ENCODE assay signal across 19 cellular contexts in genomic region chr6:112013051-112013450, GRCh38. TPM values are rescaled to one million over a fixed set of nuclear protein-coding genes. Genes with fewer than 3 reads are reported as not detected.
DNase-seq lines count a peak whose midpoint lies in the region; ATAC-seq, FAIRE-seq and TF ChIP-seq lines count a peak whose summit lies in the region.
"Had no signal": no experiment of that assay in that cellular context is flagged by ENCODE, and none has a peak within 500 bp of the region (broad histone marks: within the 10 kb centered on the region; RNA-seq: fewer than 3 reads in every experiment).

No MANE protein-coding gene starts in this region.

- 72 to 77% methylated on average over 3 of the region's 3 CpGs for WGBS in GM23248 (ENCODE audit: low coverage in 1 of 2, low lambda C conversion rate in 2 of 2, missing lambda C conversion rate in 2 of 2), 2 experiments

- H3K9me3 Mint-ChIP-seq in activated naive CD4-positive, alpha-beta T cell treated with anti-CD3 and anti-CD28 coated beads, Interleukin-2, amount 50 U/mL, for 24 hours = no peaks in the 10 kb centered on the region
- no peaks in the 10 kb centered on the region for H3K9me3 Mint-ChIP-seq in activated naive CD4-positive, alpha-beta T cell treated with anti-CD3 and anti-CD28 coated beads for 36 hours
- no peaks in the 10 kb centered on the region for H3K9me3 Mint-ChIP-seq in astrocyte (ENCODE audit: unreplicated experiment)
- H3K9me3 Mint-ChIP-seq: CD8-positive, alpha-beta memory T cell; GM23338; IgD-negative memory B cell had no signal

- CTCF ChIA-PET in activated naive CD4-positive, alpha-beta T cell treated with anti-CD3 and anti-CD28 coated beads for 36 hours (lab: Charles Lee) = interaction anchor here (3.2 to 17.4 kb wide), 2 partner anchors 15 to 29 kb away, joined by 27 to 310 read pairs; no protein-coding TSS in a partner anchor

- H3K27ac ChIP-seq in GM23248 (no peak overlapping the region), astrocyte (ENCODE audit: low read depth, low read length) (no peak overlapping the region)
- H3K27ac ChIP-seq: 22Rv1, BLaER1 had no signal

- TF ChIP-seq CTCF in astrocyte (IDR thresholded peaks at IDR 0.05; ENCODE audit: insufficient read depth, low read depth, low read length) = no peak

- H3K36me3 ChIP-seq in GM23248 (ENCODE audit: low read depth) = no peaks in the 10 kb centered on the region
- no peaks in the 10 kb centered on the region for H3K36me3 ChIP-seq in astrocyte (ENCODE audit: insufficient read depth, low read length)
- H3K36me3 ChIP-seq: BLaER1 had no signal

- peaks cover 44% of the 10 kb centered on the region for H3K4me1 ChIP-seq in GM23248 (ENCODE audit: insufficient read depth)
- H3K4me1 ChIP-seq in astrocyte (ENCODE audit: insufficient read depth, low read length) = peaks cover 10% of the 10 kb centered on the region

- H3K4me2 ChIP-seq in GM23248 (ENCODE audit: unreplicated experiment) = no peak overlapping the region
- no peak overlapping the region for H3K4me2 ChIP-seq in astrocyte (ENCODE audit: low read length)
- H3K4me2 ChIP-seq: BLaER1, GM23338 had no signal

- no peaks in the 10 kb centered on the region for H3K9me3 ChIP-seq in GM23248 (ENCODE audit: low read depth)
- H3K9me3 ChIP-seq in astrocyte (ENCODE audit: insufficient read depth, low read depth, low read length) = no peaks in the 10 kb centered on the region
- H3K9me3 ChIP-seq: BLaER1 had no signal

- FAIRE-seq in astrocyte (lab: Jason Lieb, UNC) = peak; percentile 26
- FAIRE-seq: GM18507 had no signal

- H3K27me3 Mint-ChIP-seq in activated naive CD4-positive, alpha-beta T cell treated with anti-CD3 and anti-CD28 coated beads, Interleukin-2, amount 50 U/mL, for 24 hours = no peaks in the 10 kb centered on the region
- no peaks in the 10 kb centered on the region for H3K27me3 Mint-ChIP-seq in activated naive CD4-positive, alpha-beta T cell treated with anti-CD3 and anti-CD28 coated beads for 36 hours (ENCODE audit: low read depth)
- H3K27me3 Mint-ChIP-seq in astrocyte (ENCODE audit: low read depth, unreplicated experiment) = no peaks in the 10 kb centered on the region
- H3K27me3 Mint-ChIP-seq: IgD-negative memory B cell had no signal

- ATAC-seq in GM19035 (IDR thresholded peaks at IDR 0.05; ENCODE audit: unreplicated experiment) = no peak
- ATAC-seq: GM23338 had no signal

- peaks cover 13% of the 10 kb centered on the region for H3F3A ChIP-seq in GM23248 (ENCODE audit: insufficient read depth)

- in situ Hi-C loops in GM23248 (cut with MboI) = no loop called here

- intact Hi-C loops in activated naive CD4-positive, alpha-beta T cell treated with anti-CD3 and anti-CD28 coated beads for 36 hours (cut with micrococcal nuclease) = no loop called here

- no peak overlapping the region for H3K4me3 Mint-ChIP-seq in activated naive CD4-positive, alpha-beta T cell treated with anti-CD3 and anti-CD28 coated beads, Interleukin-2, amount 50 U/mL, for 24 hours
- no peak overlapping the region for H3K4me3 Mint-ChIP-seq in activated naive CD4-positive, alpha-beta T cell treated with anti-CD3 and anti-CD28 coated beads for 36 hours
- H3K4me3 Mint-ChIP-seq in astrocyte (ENCODE audit: unreplicated experiment) = no peak overlapping the region
- H3K4me3 Mint-ChIP-seq: CD8-positive, alpha-beta memory T cell; GM23338; IgD-negative memory B cell had no signal

- H3K27me3 ChIP-seq in GM23248 (replicated peaks; ENCODE audit: insufficient read depth) = no peaks in the 10 kb centered on the region
- no peaks in the 10 kb centered on the region for H3K27me3 ChIP-seq in astrocyte (ENCODE audit: insufficient read depth, low read length)
- H3K27me3 ChIP-seq: BLaER1 had no signal

- H3K4me1 Mint-ChIP-seq in activated naive CD4-positive, alpha-beta T cell treated with anti-CD3 and anti-CD28 coated beads, Interleukin-2, amount 50 U/mL, for 24 hours = peaks cover 65% of the 10 kb centered on the region
- peaks cover 65% of the 10 kb centered on the region for H3K4me1 Mint-ChIP-seq in activated naive CD4-positive, alpha-beta T cell treated with anti-CD3 and anti-CD28 coated beads for 36 hours (ENCODE audit: low read depth)
- peaks cover 8% of the 10 kb centered on the region for H3K4me1 Mint-ChIP-seq in astrocyte (ENCODE audit: low read depth, unreplicated experiment)
- H3K4me1 Mint-ChIP-seq: IgD-negative memory B cell had no signal

- no peaks in the 10 kb centered on the region for H3K79me2 ChIP-seq in GM23248 (ENCODE audit: insufficient read depth)
- H3K79me2 ChIP-seq in astrocyte (ENCODE audit: insufficient read depth, low read length) = no peaks in the 10 kb centered on the region

- H2AFZ ChIP-seq in GM23248 = no peak overlapping the region
- H2AFZ ChIP-seq in astrocyte (ENCODE audit: low read depth, low read length) = no peak overlapping the region

- no peaks in the 10 kb centered on the region for H3K9me2 ChIP-seq in GM23248 (ENCODE audit: insufficient read depth)

- no peak for DNase-seq in activated naive CD4-positive, alpha-beta T cell treated with anti-CD3 and anti-CD28 coated beads for 36 hours
- DNase-seq in GM23248 (peak; percentile 33), astrocyte (ENCODE audit: low read depth) (peak; percentile 31), AML-193 (lab: John Stamatoyannopoulos, UW) (no peak), SIG-M5 treated with dmso at 0.1 percent for 504 hours (lab: John Stamatoyannopoulos, UW; ENCODE audit: unreplicated experiment) (no peak)
- DNase-seq: CD8-positive, alpha-beta memory T cell; GF-D8; H7; KG1 had no signal

- H3K4me3 ChIP-seq in GM23248 = no peak overlapping the region
- H3K4me3 ChIP-seq in astrocyte (ENCODE audit: insufficient read depth, low read depth, low read length) = no peak overlapping the region
- H3K4me3 ChIP-seq: BLaER1, GM23338 had no signal

- no peak overlapping the region for H3K9ac ChIP-seq in GM23248
- no peak overlapping the region for H3K9ac ChIP-seq in astrocyte (ENCODE audit: low read length)
- H3K9ac ChIP-seq: BLaER1 had no signal

- H3K27ac Mint-ChIP-seq in activated naive CD4-positive, alpha-beta T cell treated with anti-CD3 and anti-CD28 coated beads, Interleukin-2, amount 50 U/mL, for 24 hours = peak overlapping the region; percentile 11
- H3K27ac Mint-ChIP-seq in activated naive CD4-positive, alpha-beta T cell treated with anti-CD3 and anti-CD28 coated beads for 36 hours = no peak overlapping the region
- H3K27ac Mint-ChIP-seq in astrocyte (ENCODE audit: unreplicated experiment) = no peak overlapping the region
- H3K27ac Mint-ChIP-seq: CD8-positive, alpha-beta memory T cell; GM23338; IgD-negative memory B cell had no signal

- H4K20me1 ChIP-seq in GM23248 (ENCODE audit: insufficient read depth) (no peaks in the 10 kb centered on the region), astrocyte (ENCODE audit: insufficient read depth, low read length) (no peaks in the 10 kb centered on the region)
- H4K20me1 ChIP-seq: BLaER1 had no signal

- H3K36me3 Mint-ChIP-seq in activated naive CD4-positive, alpha-beta T cell treated with anti-CD3 and anti-CD28 coated beads, Interleukin-2, amount 50 U/mL, for 24 hours = no peaks in the 10 kb centered on the region
- H3K36me3 Mint-ChIP-seq in activated naive CD4-positive, alpha-beta T cell treated with anti-CD3 and anti-CD28 coated beads for 36 hours (ENCODE audit: low read depth) = no peaks in the 10 kb centered on the region
- H3K36me3 Mint-ChIP-seq in astrocyte (ENCODE audit: low read depth, unreplicated experiment) = no peaks in the 10 kb centered on the region
- H3K36me3 Mint-ChIP-seq: CD8-positive, alpha-beta memory T cell had no signal

RNA-seq across cellular contexts. Expression of gene CCN6, which starts 40.9 kb away (rescaled TPM):
- total RNA-seq in activated naive CD4-positive, alpha-beta T cell treated with anti-CD3 and anti-CD28 coated beads for 36 hours = under 1 TPM in 1 of 2 experiments, not detected in 1; 0.21 TPM
- total RNA-seq in GM23248 (2014; rRNA removed; shearing (Covaris generic)) = not detected in 2 replicates
- 0.48 and 0.57 TPM in 2 replicates for polyA plus RNA-seq in GM23248 (2016; fragmentation: Nextera tagmentation; extraction: Ambion mirVana)
- not detected in 2 replicates for total RNA-seq in astrocyte
- total RNA-seq: A673; CD8-positive, alpha-beta memory T cell; Daoy; GM23338; H7; HT-29 had no signal
- polyA plus RNA-seq: IgD-negative memory B cell had no signal

Comparison
In these comparisons a context has a peak if more than half of its experiments do, and no peak if none do; other contexts are left out.
1. DNase-seq: peak in GM23248 (single experiment) and astrocyte (single experiment); none in activated naive CD4-positive, alpha-beta T cell treated with anti-CD3 and anti-CD28 coated beads for 36 hours (single experiment), AML-193 (0 of 2) and SIG-M5 treated with dmso at 0.1 percent for 504 hours (single experiment).